ENCODE assay signal across 8 cellular contexts in genomic region chr11:47766363-47767227, GRCh38. TPM values are rescaled to one million over a fixed set of nuclear protein-coding genes. Genes with fewer than 3 reads are reported as not detected.
A peak's percentile ranks its signal among the peaks of the same experiment; 100 is the strongest.
DNase-seq lines count a peak whose midpoint lies in the region; ATAC-seq and TF ChIP-seq lines count a peak whose summit lies in the region.

No MANE protein-coding gene starts in this region.

- H3K27me3 Mint-ChIP-seq in activated CD4-positive, alpha-beta memory T cell treated with anti-CD3 and anti-CD28 coated beads for 36 hours: no peaks in the 10 kb centered on the region

- H3K4me1 Mint-ChIP-seq in activated CD4-positive, alpha-beta memory T cell treated with anti-CD3 and anti-CD28 coated beads for 36 hours (ENCODE audit: low read depth): peaks cover 18% of the 10 kb centered on the region

- H3K36me3 ChIP-seq in duodenal mucosa (ENCODE audit: control insufficient read depth in 1 of 2, insufficient read depth in 2 of 2, low read length in 2 of 2) (peaks cover 3 to 32% of the 10 kb centered on the region in 2 donors), lung (ENCODE audit: control insufficient read depth in 2 of 2, insufficient read depth in 2 of 2, low read length in 2 of 2) (peaks cover 7 to 14% of the 10 kb centered on the region in 2 donors)

- no peak for TF ChIP-seq CTCF in lung (IDR thresholded peaks at IDR 0.05; ENCODE audit: control extremely low read depth, extremely low read depth)

- CTCF ChIA-PET in activated CD4-positive, alpha-beta memory T cell treated with anti-CD3 and anti-CD28 coated beads for 36 hours (lab: Charles Lee): interaction anchor here (0.5 to 1.2 kb wide), 3 partner anchors 33 to 87 kb away, joined by 3 to 9 read pairs (median 3); partner anchors contain the start of gene AGBL2

- H3K9me3 Mint-ChIP-seq in activated CD4-positive, alpha-beta memory T cell treated with anti-CD3 and anti-CD28 coated beads for 36 hours: no peaks in the 10 kb centered on the region

- intact Hi-C loops in activated CD4-positive, alpha-beta memory T cell treated with anti-CD3 and anti-CD28 coated beads for 36 hours (cut with micrococcal nuclease): loop anchor here (1.0 to 10.0 kb wide), 11 partner anchors 31 to 518 kb away; partner anchors contain the start of genes ACP2, AGBL2, CELF1 and MTCH2

- WGBS in lung, 2 donors: 0% methylated on average over 63 to 73 of the region's 73 CpGs

- peak overlapping the region; percentile 92 to 95 for H3K9ac ChIP-seq in duodenal mucosa (ENCODE audit: low read depth in 1 of 2, low read length in 2 of 2)

- H3K4me3 ChIP-seq in duodenal mucosa (ENCODE audit: low read depth in 1 of 2, low read length in 2 of 2): peak overlapping the region; percentile 85 to 87
- peak overlapping the region; percentile 89 for H3K4me3 ChIP-seq in lung

- peak overlapping the region; percentile 91 for H3K4me3 Mint-ChIP-seq in activated CD4-positive, alpha-beta memory T cell treated with anti-CD3 and anti-CD28 coated beads for 36 hours

- H3K27ac Mint-ChIP-seq in activated CD4-positive, alpha-beta memory T cell treated with anti-CD3 and anti-CD28 coated beads for 36 hours: peak overlapping the region; percentile 100

- H3K9me3 ChIP-seq in duodenal mucosa (ENCODE audit: control insufficient read depth in 1 of 2, low read length in 2 of 2): no peaks in the 10 kb centered on the region
- H3K9me3 ChIP-seq in lung (ENCODE audit: control insufficient read depth in 2 of 2, insufficient read depth in 1 of 2, low read length in 1 of 2): no peaks in the 10 kb centered on the region

- H3K27ac ChIP-seq in duodenal mucosa (ENCODE audit: low read depth, low read length) (peak overlapping the region; percentile 99), lung (ENCODE audit: low read depth in 1 of 2, low read length in 1 of 2) (peak overlapping the region; percentile 98 to 100)

- H3K27me3 ChIP-seq in duodenal mucosa (ENCODE audit: control insufficient read depth in 1 of 2, insufficient read depth in 2 of 2, low read length in 2 of 2) (no peaks in the 10 kb centered on the region), lung (ENCODE audit: control insufficient read depth, insufficient read depth) (no peaks in the 10 kb centered on the region)

- H3K36me3 Mint-ChIP-seq in activated CD4-positive, alpha-beta memory T cell treated with anti-CD3 and anti-CD28 coated beads for 36 hours: peaks cover 28% of the 10 kb centered on the region

- H3K4me1 ChIP-seq in duodenal mucosa (ENCODE audit: control insufficient read depth in 1 of 2, insufficient read depth in 2 of 2, low read length in 2 of 2): peaks cover 12 to 14% of the 10 kb centered on the region in 2 donors
- H3K4me1 ChIP-seq in lung (ENCODE audit: control insufficient read depth in 2 of 2, insufficient read depth in 2 of 2, low read length in 2 of 2): peaks cover 2 to 3% of the 10 kb centered on the region in 2 donors

- POLR2A ChIA-PET in activated CD4-positive, alpha-beta memory T cell treated with anti-CD3 and anti-CD28 coated beads for 36 hours (lab: Charles Lee): interaction anchor here (0.6 to 2.1 kb wide), 15 partner anchors 8 to 551 kb away, joined by 3 to 8 read pairs (median 3); partner anchors contain the start of genes AGBL2, DDB2 and NUP160

- ATAC-seq in HG02763 (IDR thresholded peaks at IDR 0.05; ENCODE audit: unreplicated experiment) (peak; percentile 33), lung (ENCODE audit: insufficient read depth, low FRiP score) (peak; percentile 39)

- peak; percentile 33 to 69 for DNase-seq in NCI-H2081 (lab: John Stamatoyannopoulos, UW)
- no peak for DNase-seq in NCI-H2081 treated with DMSO at 0.1 percent for 48 hours (lab: John Stamatoyannopoulos, UW)
- DNase-seq in NCI-H146 treated with DMSO at 0.1 percent for 48 hours (lab: John Stamatoyannopoulos, UW; ENCODE audit: unreplicated experiment): peak; percentile 36
- peak; percentile 88 for DNase-seq in activated CD4-positive, alpha-beta memory T cell treated with anti-CD3 and anti-CD28 coated beads for 36 hours
- peak; percentile 62 for DNase-seq in lung (ENCODE audit: low spot score)
- peak; percentile 66 to 80 (median 67) for DNase-seq in stimulated activated CD4-positive, alpha-beta T cell treated with anti-CD3 and anti-CD28 coated beads, TNF-alpha, amount 100 ng/mL, for 24 hours (ENCODE audit: low read depth in 3 of 3)

RNA-seq across cellular contexts. Expression of gene FNBP4, which starts 0.5 kb away (rescaled TPM):
- total RNA-seq in activated CD4-positive, alpha-beta memory T cell treated with anti-CD3 and anti-CD28 coated beads for 36 hours: 100 to 1,000 TPM in 1 of 2 experiments, 10 to 100 TPM in 1; 93.5 to 114 TPM
- total RNA-seq in lung: 100 to 1,000 TPM in 1 of 2 donors, 10 to 100 TPM in 1; 74.6 to 172 TPM
- 10 to 100 TPM; 37.3 to 44.4 TPM for polyA plus RNA-seq in lung

RNA-seq across cellular contexts. Expression of gene AGBL2, which starts 51.4 kb away (rescaled TPM):
- total RNA-seq in activated CD4-positive, alpha-beta memory T cell treated with anti-CD3 and anti-CD28 coated beads for 36 hours: 1 to 10 TPM; 4.2 to 5.0 TPM
- 10 to 100 TPM; 11.0 to 12.5 TPM for total RNA-seq in lung
- polyA plus RNA-seq in lung: 1 to 10 TPM; 3.1 to 3.2 TPM
